8 cellular contexts compared by ENCODE assay signal in genomic region chr16:88782454-88783390, GRCh38. TPM values are rescaled to one million over a fixed set of nuclear protein-coding genes. Genes with fewer than 3 reads are reported as not detected.
DNase-seq lines count a peak whose midpoint lies in the region; ATAC-seq and TF ChIP-seq lines count a peak whose summit lies in the region.

No MANE protein-coding gene starts in this region.

- intact Hi-C loops in esophagus muscularis mucosa (cut with DNase I): no loop called here

- peaks cover 55 to 80% (median 71%) of the 10 kb centered on the region in 4 donors for H3K4me1 ChIP-seq in esophagus muscularis mucosa

- peak overlapping the region; percentile 88 for H3K27ac Mint-ChIP-seq in activated CD8-positive, alpha-beta memory T cell treated with anti-CD3 and anti-CD28 coated beads, Interleukin-2, amount 10 ng/mL, durations not matched to agents 7 days and 5 days

- no peak for TF ChIP-seq EP300 in esophagus muscularis mucosa (IDR thresholded peaks at IDR 0.05)

- DNase-seq in SIG-M5 treated with dmso at 0.1 percent for 504 hours (lab: John Stamatoyannopoulos, UW; ENCODE audit: unreplicated experiment) (peak; percentile 39), SIG-M5 (lab: John Stamatoyannopoulos, UW) (no peak), esophagus muscularis mucosa (ENCODE audit: extremely low spot score) (no peak), retinal pigment epithelial cell (ENCODE audit: low read depth) (no peak), SW 1271 (lab: John Stamatoyannopoulos, UW) (no peak), cortex of kidney (lab: John Stamatoyannopoulos, UW) (no peak)
- peak; percentile 81 for DNase-seq in activated CD8-positive, alpha-beta memory T cell treated with anti-CD3 and anti-CD28 coated beads, Interleukin-2, amount 10 ng/mL, durations not matched to agents 7 days and 5 days

- no peaks in the 10 kb centered on the region for H3K27me3 Mint-ChIP-seq in activated CD8-positive, alpha-beta memory T cell treated with anti-CD3 and anti-CD28 coated beads, Interleukin-2, amount 10 ng/mL, durations not matched to agents 7 days and 5 days

- H3K27me3 ChIP-seq in esophagus muscularis mucosa: no peaks in the 10 kb centered on the region

- peaks cover 3% of the 10 kb centered on the region for H3K36me3 Mint-ChIP-seq in activated CD8-positive, alpha-beta memory T cell treated with anti-CD3 and anti-CD28 coated beads, Interleukin-2, amount 10 ng/mL, durations not matched to agents 7 days and 5 days

- ATAC-seq in activated CD8-positive, alpha-beta memory T cell treated with anti-CD3 and anti-CD28 coated beads, Interleukin-2, amount 10 ng/mL, durations not matched to agents 7 days and 5 days: peak; percentile 29
- ATAC-seq in HG02870 (IDR thresholded peaks at IDR 0.05; ENCODE audit: unreplicated experiment): no peak

- no peaks in the 10 kb centered on the region for H3K9me3 ChIP-seq in esophagus muscularis mucosa

- no peaks in the 10 kb centered on the region for H3K36me3 ChIP-seq in esophagus muscularis mucosa

- H3K9me3 Mint-ChIP-seq in activated CD8-positive, alpha-beta memory T cell treated with anti-CD3 and anti-CD28 coated beads, Interleukin-2, amount 10 ng/mL, durations not matched to agents 7 days and 5 days (ENCODE audit: low read depth): no peaks in the 10 kb centered on the region

- peaks cover 54% of the 10 kb centered on the region for H3K4me1 Mint-ChIP-seq in activated CD8-positive, alpha-beta memory T cell treated with anti-CD3 and anti-CD28 coated beads, Interleukin-2, amount 10 ng/mL, durations not matched to agents 7 days and 5 days

- peak overlapping the region; percentile 87 to 99 (median 98) for H3K27ac ChIP-seq in esophagus muscularis mucosa (replicated peaks in 1 of 4)

- H3K4me3 ChIP-seq in esophagus muscularis mucosa: peak overlapping the region; percentile 75 to 90 (median 86)
- peak overlapping the region; percentile 67 for H3K4me3 ChIP-seq in retinal pigment epithelial cell (ENCODE audit: low read length)

- H3K4me3 Mint-ChIP-seq in activated CD8-positive, alpha-beta memory T cell treated with anti-CD3 and anti-CD28 coated beads, Interleukin-2, amount 10 ng/mL, durations not matched to agents 7 days and 5 days: peak overlapping the region; percentile 76

- WGBS in esophagus muscularis mucosa: 33% methylated on average over 14 of the region's 16 CpGs

- no peak for TF ChIP-seq POLR2A in esophagus muscularis mucosa (IDR thresholded peaks at IDR 0.05; ENCODE audit: low read depth)

- CTCF ChIA-PET in activated CD8-positive, alpha-beta memory T cell treated with anti-CD3 and anti-CD28 coated beads, Interleukin-2, amount 10 ng/mL, durations not matched to agents 7 days and 5 days (lab: Charles Lee): interaction anchor here (0.7 to 7.7 kb wide), 13 partner anchors 11 to 314 kb away, joined by 3 to 90 read pairs (median 4); partner anchors contain the start of genes APRT and CDT1

- no peak for TF ChIP-seq CTCF in esophagus muscularis mucosa (IDR thresholded peaks at IDR 0.05)
- TF ChIP-seq CTCF in retinal pigment epithelial cell (conservative IDR thresholded peaks at IDR 0.05; ENCODE audit: low read depth, low read length): no peak

RNA-seq across cellular contexts. Expression of gene PIEZO1, which starts 2.3 kb away (rescaled TPM):
- 100 to 1,000 TPM; 269 to 347 TPM for total RNA-seq in activated CD8-positive, alpha-beta memory T cell treated with anti-CD3 and anti-CD28 coated beads, Interleukin-2, amount 10 ng/mL, durations not matched to agents 7 days and 5 days
- 100 to 1,000 TPM; 140 to 298 (median 182) TPM for total RNA-seq in esophagus muscularis mucosa

RNA-seq across cellular contexts. Expression of gene CDT1, which starts 20.9 kb away (rescaled TPM):
- 100 to 1,000 TPM; 124 to 191 TPM for total RNA-seq in activated CD8-positive, alpha-beta memory T cell treated with anti-CD3 and anti-CD28 coated beads, Interleukin-2, amount 10 ng/mL, durations not matched to agents 7 days and 5 days
- 1 to 10 TPM in 1 of 4 donors, under 1 TPM in 2, not detected in 1; 0.17 to 1.4 (median 0.34) TPM for total RNA-seq in esophagus muscularis mucosa

RNA-seq across cellular contexts. Expression of gene APRT, which starts 29.0 kb away (rescaled TPM):
- total RNA-seq in activated CD8-positive, alpha-beta memory T cell treated with anti-CD3 and anti-CD28 coated beads, Interleukin-2, amount 10 ng/mL, durations not matched to agents 7 days and 5 days: 100 to 1,000 TPM; 127 to 148 TPM
- total RNA-seq in esophagus muscularis mucosa: 100 to 1,000 TPM in 2 of 4 donors, 10 to 100 TPM in 2; 60.6 to 141 (median 98.6) TPM

Comparison
In these comparisons a context has a peak if more than half of its experiments do, and no peak if none do; other contexts are left out.
1. DNase-seq: peak in SIG-M5 treated with dmso at 0.1 percent for 504 hours (single experiment) and activated CD8-positive, alpha-beta memory T cell treated with anti-CD3 and anti-CD28 coated beads, Interleukin-2, amount 10 ng/mL, durations not matched to agents 7 days and 5 days (single experiment); none in SIG-M5 (single experiment), esophagus muscularis mucosa (single experiment), retinal pigment epithelial cell (single experiment), SW 1271 (0 of 2) and cortex of kidney (single experiment).
2. RNA of gene CDT1, which starts 20.9 kb away (total RNA-seq): 124 to 191 TPM in activated CD8-positive, alpha-beta memory T cell treated with anti-CD3 and anti-CD28 coated beads, Interleukin-2, amount 10 ng/mL, durations not matched to agents 7 days and 5 days; 0.17 to 1.4 TPM in esophagus muscularis mucosa; every median in the first group is over 10 times any median in the second.